ENCODE assay signal across 7 cellular contexts in the genomic region with DNA sequence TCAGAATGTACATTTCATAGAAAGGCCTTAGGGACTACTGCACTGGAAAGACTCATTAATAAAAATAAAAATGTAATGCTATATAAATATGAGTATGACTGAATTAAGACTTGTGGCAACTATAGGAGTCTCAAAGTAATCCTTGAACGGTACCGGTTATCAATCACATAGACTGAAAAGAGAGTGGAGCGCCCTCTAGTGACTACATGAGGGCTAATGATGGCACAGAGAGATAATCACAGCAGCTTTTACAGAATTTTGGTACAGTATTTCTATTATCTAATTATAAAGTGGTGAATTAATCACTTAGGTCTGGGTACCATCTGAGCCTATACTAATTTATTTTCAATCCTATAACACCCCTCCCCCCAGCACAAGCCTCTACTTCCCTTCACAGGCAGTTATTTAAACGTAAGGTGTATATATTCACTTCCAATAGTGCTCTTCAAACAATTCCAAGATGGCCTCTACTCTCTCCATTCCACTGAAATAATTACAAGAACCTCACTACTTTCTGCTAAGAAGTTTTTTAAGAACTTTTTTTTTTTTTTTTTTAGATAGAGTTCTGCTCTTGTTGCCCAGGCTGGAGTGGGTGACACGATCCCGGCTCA. TPM values are rescaled to one million over a fixed set of nuclear protein-coding genes. Genes with fewer than 3 reads are reported as not detected.
DNase-seq lines count a peak whose midpoint lies in the region; ATAC-seq and TF ChIP-seq lines count a peak whose summit lies in the region.

No MANE protein-coding gene starts in this region.

- H3K9me3 ChIP-seq in colonic mucosa (no peaks in the 10 kb centered on the region), lower lobe of right lung (no peaks in the 10 kb centered on the region)

- intact Hi-C loops in colonic mucosa (cut with DNase I) (loop anchor here (5.0 kb wide), 1 partner anchor 92 kb away; no protein-coding TSS in a partner anchor), lower lobe of right lung (cut with DNase I) (no loop called here)

- H3K4me1 ChIP-seq in colonic mucosa (no peaks in the 10 kb centered on the region), lower lobe of right lung (peaks cover 17% of the 10 kb centered on the region)

- no peak overlapping the region for H3K4me3 ChIP-seq in GM12865 (ENCODE audit: low read depth, low read length)
- H3K4me3 ChIP-seq in colonic mucosa, result no peak overlapping the region
- no peak overlapping the region for H3K4me3 ChIP-seq in lower lobe of right lung

- TF ChIP-seq CTCF in GM12865 (IDR thresholded peaks at IDR 0.05; ENCODE audit: insufficient read depth, low read depth, low read length, missing control alignments), result peak; percentile 65
- peak; percentile 89 for TF ChIP-seq CTCF in VCaP (conservative IDR thresholded peaks at IDR 0.05)
- peak; percentile 72 for TF ChIP-seq CTCF in colonic mucosa (IDR thresholded peaks at IDR 0.05)
- peak; percentile 80 for TF ChIP-seq CTCF in lower lobe of right lung (IDR thresholded peaks at IDR 0.05)

- H3K36me3 ChIP-seq in colonic mucosa (no peaks in the 10 kb centered on the region), lower lobe of right lung (peaks cover 45% of the 10 kb centered on the region)

- H3K27ac ChIP-seq in VCaP, result no peak overlapping the region
- no peak overlapping the region for H3K27ac ChIP-seq in colonic mucosa
- no peak overlapping the region for H3K27ac ChIP-seq in lower lobe of right lung

- DNase-seq in GM12865 (ENCODE audit: low read depth) (peak; percentile 63), NCI-H1105 treated with DMSO at 0.1 percent for 48 hours (lab: John Stamatoyannopoulos, UW) (peak; percentile 49), colonic mucosa (peak; percentile 69), lower lobe of right lung (no peak)
- peak; percentile 1 to 33 for DNase-seq in stimulated activated CD8-positive, alpha-beta memory T cell treated with anti-CD3 and anti-CD28 coated beads, Interleukin-4, amount 100 ng/mL, for 4 hours (ENCODE audit: low read depth in 2 of 2, low spot score in 1 of 2)

- ATAC-seq in lower lobe of right lung (peak; percentile 70 to 78), HG02885 (IDR thresholded peaks at IDR 0.05; ENCODE audit: poor library complexity, unreplicated experiment) (no peak)

- H3K27me3 ChIP-seq in colonic mucosa (no peaks in the 10 kb centered on the region), lower lobe of right lung (ENCODE audit: low read depth) (no peaks in the 10 kb centered on the region)

- no peak overlapping the region for H3K9ac ChIP-seq in colonic mucosa (ENCODE audit: low read depth in 2 of 2, low read length in 2 of 2)

RNA-seq across cellular contexts. Expression of gene ANKFY1, which starts 40.7 kb away (rescaled TPM):
- total RNA-seq in colonic mucosa (10 to 100 TPM; 43.8 to 51.8 TPM), lower lobe of right lung (70.3 TPM)
